11 cellular contexts compared by ENCODE assay signal in genomic region chr1:182405578-182405977, GRCh38. TPM values are rescaled to one million over a fixed set of nuclear protein-coding genes. Genes with fewer than 3 reads are reported as not detected.
"Had no signal": no experiment of that assay in that cellular context is flagged by ENCODE, and none has a peak within 500 bp of the region (broad histone marks: within the 10 kb centered on the region; RNA-seq: fewer than 3 reads in every experiment).

No MANE protein-coding gene starts in this region.

- H3K4me1 ChIP-seq: HAP-1 had no signal

- H3K4me3 ChIP-seq: GM23248, HAP-1 had no signal

- H3K27ac ChIP-seq: GM23248, KMS-11 had no signal

- DNase-seq: GOT3, H7, HFFc6, IMR-90, Karpas-422, KBM-7 had no signal

- H3K9me3 ChIP-seq: HAP-1 had no signal

- H3K36me3 ChIP-seq: HAP-1 had no signal

RNA-seq across cellular contexts. Expression of gene TEDDM1, which starts 5.1 kb away (rescaled TPM):
- total RNA-seq: GM23248, H4, H7, HFFc6, HT-29, IMR-90 had no signal
- polyA plus RNA-seq: GM23248, IMR-90 had no signal

RNA-seq across cellular contexts. Expression of gene RGSL1, which starts 44.4 kb away (rescaled TPM):
- total RNA-seq: GM23248, H4, H7, HFFc6, HT-29, IMR-90 had no signal
- polyA plus RNA-seq: GM23248, IMR-90 had no signal
